ENCODE assay signal across 1 cellular context in genomic region chr1:1031659-1032245, GRCh38.
TF ChIP-seq lines count a peak whose summit lies in the region.

No MANE protein-coding gene starts in this region.

TF ChIP-seq in GM23338, 12 proteins besides CTCF, POLR2A, EP300 and RAD21 (continued from another document):
- TF ChIP-seq ZNF462 (CRISPR knock-in tag; IDR thresholded peaks at IDR 0.05) (no peak), ETS1 (IDR thresholded peaks at IDR 0.05) (no peak), JUNB (IDR thresholded peaks at IDR 0.05; ENCODE audit: unreplicated experiment) (no peak), EZH2phosphoT487 (IDR thresholded peaks at IDR 0.05; ENCODE audit: unreplicated experiment) (no peak), ZNF114 (CRISPR knock-in tag; IDR thresholded peaks at IDR 0.05) (no peak), NANOG (IDR thresholded peaks at IDR 0.05; ENCODE audit: borderline replicate concordance) (no peak), EZH2 (IDR thresholded peaks at IDR 0.05; ENCODE audit: low read depth, unreplicated experiment) (no peak), STAT1 (IDR thresholded peaks at IDR 0.05; ENCODE audit: unreplicated experiment) (no peak)
